In the genomic region with DNA sequence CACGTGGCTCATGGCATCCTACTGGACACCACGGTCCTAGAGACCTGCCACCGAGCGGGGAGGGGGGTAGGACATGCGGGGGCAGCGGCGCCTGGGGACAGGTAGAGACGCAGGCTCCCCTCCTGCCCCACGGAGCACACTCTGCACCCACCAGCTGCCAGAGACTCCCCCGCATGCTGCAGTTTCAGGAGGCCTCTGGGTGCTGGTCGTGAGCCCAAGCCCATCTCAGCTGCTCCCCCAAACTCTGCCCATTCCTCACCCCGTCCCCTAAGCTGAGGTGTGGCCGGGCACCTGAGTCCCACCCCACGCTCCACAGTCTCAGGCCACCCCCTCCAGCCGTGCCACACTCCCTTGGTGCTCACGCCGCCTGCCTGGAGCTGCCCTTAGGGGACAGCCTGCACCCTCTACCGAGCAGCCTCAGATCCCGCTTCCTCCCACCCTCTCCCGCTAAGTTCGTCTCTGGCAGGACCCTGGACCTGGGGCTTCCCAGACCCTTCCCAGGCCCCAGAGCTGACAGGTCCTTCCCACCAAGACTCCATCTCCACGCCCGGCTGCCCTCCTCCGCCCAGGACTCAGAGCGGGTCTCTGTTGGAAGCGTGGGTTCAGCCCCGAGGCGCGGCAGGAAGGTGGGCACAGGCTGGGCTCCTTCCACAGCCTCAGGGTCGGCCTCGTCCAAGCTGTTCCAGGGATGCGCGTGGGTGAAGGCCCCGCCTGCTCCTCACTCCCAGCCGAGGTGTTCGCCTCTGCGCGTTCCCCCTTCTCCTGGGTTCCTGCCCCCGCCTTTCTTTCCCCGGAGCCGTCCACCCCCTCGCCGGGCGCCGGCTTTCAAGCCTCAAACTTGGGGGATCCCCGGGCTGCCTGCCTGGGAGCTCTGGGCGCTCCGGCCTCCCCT, we compare ENCODE assay signal across 6 cellular contexts. TPM values are rescaled to one million over a fixed set of nuclear protein-coding genes. Genes with fewer than 3 reads are reported as not detected.
DNase-seq lines count a peak whose midpoint lies in the region; ATAC-seq and TF ChIP-seq lines count a peak whose summit lies in the region.

No MANE protein-coding gene starts in this region.

- ATAC-seq in psoas muscle (no peak), GM18519 (IDR thresholded peaks at IDR 0.05; ENCODE audit: low FRiP score, unreplicated experiment) (no peak), GM18867 (IDR thresholded peaks at IDR 0.05; ENCODE audit: unreplicated experiment) (no peak)

- no peaks in the 10 kb centered on the region for H3K27me3 ChIP-seq in MM.1S (replicated peaks; ENCODE audit: insufficient read depth, low read length)
- no peaks in the 10 kb centered on the region for H3K27me3 ChIP-seq in duodenal mucosa (ENCODE audit: control insufficient read depth in 1 of 2, insufficient read depth in 2 of 2, low read length in 2 of 2)
- H3K27me3 ChIP-seq in psoas muscle (ENCODE audit: insufficient read depth in 3 of 3, low read length in 2 of 3) = no peaks in the 10 kb centered on the region

- no peaks in the 10 kb centered on the region for H3K9me3 ChIP-seq in MM.1S (replicated peaks; ENCODE audit: insufficient read depth, low read length)
- no peaks in the 10 kb centered on the region for H3K9me3 ChIP-seq in duodenal mucosa (ENCODE audit: control insufficient read depth in 1 of 2, low read length in 2 of 2)
- peaks cover 12% of the 10 kb centered on the region for H3K9me3 ChIP-seq in psoas muscle

- no peaks in the 10 kb centered on the region for H4K20me1 ChIP-seq in MM.1S (ENCODE audit: insufficient read depth, low read length)

- H3K36me3 ChIP-seq in MM.1S (replicated peaks; ENCODE audit: insufficient read depth, low read length) (no peaks in the 10 kb centered on the region), duodenal mucosa (ENCODE audit: control insufficient read depth in 1 of 2, insufficient read depth in 2 of 2, low read length in 2 of 2) (no peaks in the 10 kb centered on the region), psoas muscle (ENCODE audit: insufficient read depth in 1 of 2, low read depth in 1 of 2) (no peaks in the 10 kb centered on the region)

- H3F3A ChIP-seq in MM.1S (ENCODE audit: insufficient read depth, low read length) = no peaks in the 10 kb centered on the region

- no peaks in the 10 kb centered on the region for H3K9me2 ChIP-seq in MM.1S (replicated peaks; ENCODE audit: insufficient read depth, low read length)

- intact Hi-C loops in psoas muscle (cut with DNase I) = no loop called here

- H3K4me3 ChIP-seq in MM.1S (ENCODE audit: low read length) = peak overlapping the region; percentile 53; the same call in 1 of the 2 replicates
- peak overlapping the region; percentile 58 to 64 for H3K4me3 ChIP-seq in duodenal mucosa (ENCODE audit: low read depth in 1 of 2, low read length in 2 of 2)
- H3K4me3 ChIP-seq in psoas muscle = peak overlapping the region; percentile 88

- TF ChIP-seq CTCF in MM.1S (IDR thresholded peaks at IDR 0.05; ENCODE audit: low read length) (no peak), psoas muscle (IDR thresholded peaks at IDR 0.05) (no peak)

- WGBS in psoas muscle, 3 donors = 35 to 37% (median 36%) methylated on average over 45 to 48 of the region's 48 CpGs

- H3K4me1 ChIP-seq in MM.1S (ENCODE audit: low read length) = peaks cover 4% of the 10 kb centered on the region; the same call in 1 of the 2 replicates
- peaks cover 15 to 21% of the 10 kb centered on the region in 2 donors for H3K4me1 ChIP-seq in duodenal mucosa (ENCODE audit: control insufficient read depth in 1 of 2, insufficient read depth in 2 of 2, low read length in 2 of 2)
- H3K4me1 ChIP-seq in psoas muscle = peaks cover 8% of the 10 kb centered on the region

- H3K79me2 ChIP-seq in MM.1S (ENCODE audit: low read length) = peaks cover 10% of the 10 kb centered on the region; the same call in 1 of the 2 replicates

- H3K4me2 ChIP-seq in MM.1S (ENCODE audit: low read depth, low read length) = peak overlapping the region; percentile 65

- DNase-seq in MM.1S (no peak), psoas muscle (no peak), activated gamma-delta T cell (lab: John Stamatoyannopoulos, UW) (no peak)

- H2AFZ ChIP-seq in MM.1S (ENCODE audit: low read length) = no peak overlapping the region

- H3K27ac ChIP-seq in MM.1S (ENCODE audit: low read length) (no peak overlapping the region), duodenal mucosa (ENCODE audit: low read depth, low read length) (no peak overlapping the region), psoas muscle (peak overlapping the region; percentile 69)

- H3K9ac ChIP-seq in MM.1S (ENCODE audit: low read length) (no peak overlapping the region), duodenal mucosa (ENCODE audit: low read depth in 1 of 2, low read length in 2 of 2) (peak overlapping the region; percentile 33 to 79)

RNA-seq across cellular contexts. Expression of a gene that starts 1.3 kb away (rescaled TPM):
- 10 to 100 TPM; 12.6 to 42.9 (median 30.4) TPM for total RNA-seq in psoas muscle
- polyA plus RNA-seq in psoas muscle = 10 to 100 TPM in 2 of 3 donors, 1 to 10 TPM in 1; 3.9 to 19.4 (median 12.6) TPM

RNA-seq across cellular contexts. Expression of a gene that starts 19.3 kb away (rescaled TPM):
- total RNA-seq in psoas muscle = 10 to 100 TPM in 2 of 4 donors, 1 to 10 TPM in 2; 7.9 to 12.7 (median 9.9) TPM
- 10 to 100 TPM in 2 of 3 donors, 1 to 10 TPM in 1; 5.0 to 15.7 (median 10.6) TPM for polyA plus RNA-seq in psoas muscle

RNA-seq across cellular contexts. Expression of a gene that starts 38.3 kb away (rescaled TPM):
- 10 to 100 TPM in 3 of 4 donors, 1 to 10 TPM in 1; 5.9 to 22.3 (median 18.1) TPM for total RNA-seq in psoas muscle
- polyA plus RNA-seq in psoas muscle = 10 to 100 TPM in 1 of 3 donors, 1 to 10 TPM in 2; 6.1 to 10.1 (median 8.1) TPM

RNA-seq across cellular contexts. Expression of a gene that starts 48.9 kb away (rescaled TPM):
- total RNA-seq in psoas muscle = 10 to 100 TPM; 25.1 to 35.7 (median 30.9) TPM
- polyA plus RNA-seq in psoas muscle = 10 to 100 TPM; 21.4 to 62.7 (median 43.5) TPM

RNA-seq across cellular contexts. Expression of a gene that starts 54.7 kb away (rescaled TPM):
- 10 to 100 TPM; 34.7 to 46.1 (median 40.3) TPM for total RNA-seq in psoas muscle
- 10 to 100 TPM; 28.2 to 65.0 (median 31.4) TPM for polyA plus RNA-seq in psoas muscle
